Comparison of ENCODE assay signal across 22 cellular contexts in genomic region chr2:134200024-134200423, GRCh38.
"Had no signal": no experiment of that assay in that cellular context is flagged by ENCODE, and none has a peak within 500 bp of the region (broad histone marks: within the 10 kb centered on the region; RNA-seq: fewer than 3 reads in every experiment).

No MANE protein-coding gene starts in this region.

- H3K27me3 ChIP-seq: gastrocnemius medialis, heart right ventricle, ovary, upper lobe of right lung had no signal

- H3K9me3 ChIP-seq: gastrocnemius medialis, heart right ventricle, ovary, thoracic aorta, upper lobe of right lung had no signal

- DNase-seq: activated CD4-positive, alpha-beta memory T cell treated with anti-CD3 and anti-CD28 coated beads for 36 hours; activated CD4-positive, alpha-beta T cell treated with anti-CD3 and anti-CD28 coated beads for 36 hours; activated effector memory CD4-positive, alpha-beta T cell treated with Interleukin-2 at 50 U/mL for 16 hours; activated naive CD4-positive, alpha-beta T cell treated with anti-CD3 and anti-CD28 coated beads, Interleukin-2, amount 10 ng/mL, durations not matched to agents 7 days and 5 days; activated T-cell treated with anti-CD3 and anti-CD28 coated beads, Interleukin-2, amount 50 U/mL, for 1 hour; effector CD4-positive, alpha-beta T cell; gastrocnemius medialis; heart right ventricle; immature natural killer cell; kidney glomerular epithelial cell; mesenchymal stem cell; naive thymus-derived CD8-positive, alpha-beta T cell; ovary; stimulated activated CD4-positive, alpha-beta T cell treated with anti-CD3 and anti-CD28 coated beads, Interleukin-4, amount 100 ng/mL, for 24 hours; T-helper 2 cell; upper lobe of right lung; WERI-Rb-1 had no signal

- H3K27ac ChIP-seq: gastrocnemius medialis, ovary, thoracic aorta, upper lobe of right lung, WERI-Rb-1 had no signal

- FAIRE-seq: bronchial epithelial cell had no signal

- H3K36me3 ChIP-seq: gastrocnemius medialis, heart right ventricle, ovary, thoracic aorta, upper lobe of right lung, WERI-Rb-1 had no signal

- H3K9me3 Mint-ChIP-seq: activated CD4-positive, alpha-beta memory T cell treated with anti-CD3 and anti-CD28 coated beads for 36 hours; activated naive CD4-positive, alpha-beta T cell treated with anti-CD3 and anti-CD28 coated beads, Interleukin-2, amount 10 ng/mL, durations not matched to agents 7 days and 5 days; immature natural killer cell; naive thymus-derived CD8-positive, alpha-beta T cell; stimulated activated effector memory CD8-positive, alpha-beta T cell treated with anti-CD3 and anti-CD28 coated beads, Interleukin-12 subunit alpha, Interleukin-12 subunit beta, amount 100 ng/mL, for 72 hours had no signal

- H3K27ac Mint-ChIP-seq: activated CD4-positive, alpha-beta memory T cell treated with anti-CD3 and anti-CD28 coated beads for 36 hours; activated CD4-positive, alpha-beta T cell treated with anti-CD3 and anti-CD28 coated beads for 36 hours; activated naive CD4-positive, alpha-beta T cell treated with anti-CD3 and anti-CD28 coated beads, Interleukin-2, amount 10 ng/mL, durations not matched to agents 7 days and 5 days; immature natural killer cell; stimulated activated effector memory CD8-positive, alpha-beta T cell treated with anti-CD3 and anti-CD28 coated beads, Interleukin-12 subunit alpha, Interleukin-12 subunit beta, amount 100 ng/mL, for 72 hours had no signal

- H3K4me3 Mint-ChIP-seq: activated CD4-positive, alpha-beta memory T cell treated with anti-CD3 and anti-CD28 coated beads for 36 hours; activated CD4-positive, alpha-beta T cell treated with anti-CD3 and anti-CD28 coated beads for 36 hours; activated naive CD4-positive, alpha-beta T cell treated with anti-CD3 and anti-CD28 coated beads, Interleukin-2, amount 10 ng/mL, durations not matched to agents 7 days and 5 days; immature natural killer cell; naive thymus-derived CD8-positive, alpha-beta T cell; stimulated activated effector memory CD8-positive, alpha-beta T cell treated with anti-CD3 and anti-CD28 coated beads, Interleukin-12 subunit alpha, Interleukin-12 subunit beta, amount 100 ng/mL, for 72 hours had no signal

- ATAC-seq: activated CD4-positive, alpha-beta T cell treated with anti-CD3 and anti-CD28 coated beads for 36 hours; esophagus mucosa; gastrocnemius medialis; naive thymus-derived CD8-positive, alpha-beta T cell; sciatic nerve; stimulated activated effector memory CD8-positive, alpha-beta T cell treated with anti-CD3 and anti-CD28 coated beads, Interleukin-12 subunit alpha, Interleukin-12 subunit beta, amount 100 ng/mL, for 72 hours; upper lobe of right lung had no signal

- H3K27me3 Mint-ChIP-seq: activated CD4-positive, alpha-beta memory T cell treated with anti-CD3 and anti-CD28 coated beads for 36 hours; activated CD4-positive, alpha-beta T cell treated with anti-CD3 and anti-CD28 coated beads for 36 hours; activated naive CD4-positive, alpha-beta T cell treated with anti-CD3 and anti-CD28 coated beads, Interleukin-2, amount 10 ng/mL, durations not matched to agents 7 days and 5 days; naive thymus-derived CD8-positive, alpha-beta T cell had no signal

- H3K36me3 Mint-ChIP-seq: activated CD4-positive, alpha-beta memory T cell treated with anti-CD3 and anti-CD28 coated beads for 36 hours; activated naive CD4-positive, alpha-beta T cell treated with anti-CD3 and anti-CD28 coated beads, Interleukin-2, amount 10 ng/mL, durations not matched to agents 7 days and 5 days; immature natural killer cell; stimulated activated effector memory CD8-positive, alpha-beta T cell treated with anti-CD3 and anti-CD28 coated beads, Interleukin-12 subunit alpha, Interleukin-12 subunit beta, amount 100 ng/mL, for 72 hours had no signal

- H3K4me3 ChIP-seq: gastrocnemius medialis, heart right ventricle, ovary, thoracic aorta, upper lobe of right lung had no signal
